Comparison of ENCODE assay signal across 30 cellular contexts in genomic region chr10:97892961-97893360, GRCh38.
"Had no signal": no experiment of that assay in that cellular context is flagged by ENCODE, and none has a peak within 500 bp of the region (broad histone marks: within the 10 kb centered on the region; RNA-seq: fewer than 3 reads in every experiment).

No MANE protein-coding gene starts in this region.

- H3K27me3 ChIP-seq: adrenal gland, body of pancreas had no signal

- H3K4me1 ChIP-seq: adrenal gland, breast epithelium had no signal

- DNase-seq: activated B cell treated with CpG ODN at 0.5 μM for 24 hours; activated CD4-positive, alpha-beta memory T cell treated with anti-CD3 and anti-CD28 coated beads for 36 hours; activated CD4-positive, alpha-beta T cell treated with anti-CD3 and anti-CD28 coated beads for 4 hours; activated CD4-positive, alpha-beta T cell treated with anti-CD3 and anti-CD28 coated beads, Interleukin-2, amount 10 ng/mL, durations not matched to agents 24 days and 14 days; activated CD4-positive, alpha-beta T cell treated with anti-CD3 and anti-CD28 coated beads, Interleukin-2, amount 50 U/mL, for 1 hour; activated CD4-positive, alpha-beta T cell treated with anti-CD3 and anti-CD28 coated beads, Interleukin-2, amount 50 U/mL, for 4 hours; activated CD4-positive, CD25-positive, alpha-beta regulatory T cell treated with anti-CD3 and anti-CD28 coated beads, Interleukin-2, amount 50 U/mL, for 72 hours; activated CD8-positive, alpha-beta memory T cell treated with anti-CD3 and anti-CD28 coated beads, Interleukin-2, amount 50 U/mL, for 4 hours; activated CD8-positive, alpha-beta T cell treated with anti-CD3 and anti-CD28 coated beads for 36 hours; activated effector memory CD4-positive, alpha-beta T cell treated with anti-CD3 and anti-CD28 coated beads, Interleukin-2, amount 50 U/mL, for 16 hours; activated gamma-delta T cell treated with Interleukin-2 at 50 U/mL for 16 hours; activated naive CD4-positive, alpha-beta T cell; activated naive CD4-positive, alpha-beta T cell treated with anti-CD3 and anti-CD28 coated beads for 36 hours; activated naive CD4-positive, alpha-beta T cell treated with anti-CD3 and anti-CD28 coated beads, Interleukin-2, amount 50 U/mL, for 16 hours; activated naive CD8-positive, alpha-beta T cell treated with anti-CD3 and anti-CD28 coated beads for 36 hours; activated T-cell treated with anti-CD3 and anti-CD28 coated beads for 4 hours; activated T-cell treated with anti-CD3 and anti-CD28 coated beads, Interleukin-2, amount 50 U/mL, for 1 hour; activated T-cell treated with anti-CD3 and anti-CD28 coated beads, Interleukin-2, amount 50 U/mL, for 4 hours; activated T-cell treated with anti-CD3 and anti-CD28 coated beads, Interleukin-2, amount 50 U/mL, for 72 hours; adrenal gland; amniotic stem cell; body of pancreas; brain microvascular endothelial cell; cerebellar nuclear complex; T-helper 2 cell; T-helper 9 cell had no signal

- H3K27ac ChIP-seq: adrenal gland, body of pancreas, brain microvascular endothelial cell, breast epithelium, VCaP had no signal

- ATAC-seq: activated CD8-positive, alpha-beta T cell treated with anti-CD3 and anti-CD28 coated beads for 36 hours; activated naive CD4-positive, alpha-beta T cell treated with anti-CD3 and anti-CD28 coated beads, Interleukin-2, amount 50 U/mL, for 72 hours; activated T-cell treated with anti-CD3 and anti-CD28 coated beads, Interleukin-2, amount 50 U/mL, for 4 hours; activated T-cell treated with anti-CD3 and anti-CD28 coated beads, Interleukin-2, amount 50 U/mL, for 72 hours; activated T-helper 17 cell treated with anti-CD3 and anti-CD28 coated beads, Interleukin-2, amount 50 U/mL, for 72 hours; body of pancreas had no signal

- H3K4me3 ChIP-seq: adrenal gland, body of pancreas, breast epithelium had no signal

- H3K36me3 ChIP-seq: adrenal gland, brain microvascular endothelial cell, breast epithelium had no signal

- H3K9me3 ChIP-seq: adrenal gland, body of pancreas, breast epithelium had no signal
